8 cellular contexts compared by ENCODE assay signal in genomic region chr2:68157402-68158133, GRCh38. TPM values are rescaled to one million over a fixed set of nuclear protein-coding genes. Genes with fewer than 3 reads are reported as not detected.
A peak's percentile ranks its signal among the peaks of the same experiment; 100 is the strongest.
DNase-seq lines count a peak whose midpoint lies in the region; ATAC-seq, FAIRE-seq and TF ChIP-seq lines count a peak whose summit lies in the region.

Gene PNO1, plus strand, starts transcription at chr2:68157888. Its CDS starts 47 bp downstream, at chr2:68157935.

- intact Hi-C loops in kidney (cut with DNase I) = no loop called here

- H3K4me3 Mint-ChIP-seq in chondrocyte (ENCODE audit: unreplicated experiment) = peak within 1 kb of the TSS; percentile 97

- H3K36me3 ChIP-seq in kidney (ENCODE audit: control insufficient read depth in 1 of 2, insufficient read depth in 2 of 2, low read length in 2 of 2) = peaks cover 3 to 7% of the 10 kb centered on the region in 2 donors

- H3K27me3 Mint-ChIP-seq in chondrocyte (ENCODE audit: low read depth) = no peaks in the 10 kb centered on the region

- H3K9me3 Mint-ChIP-seq in chondrocyte (ENCODE audit: low read depth) = no peaks in the 10 kb centered on the region

- H3K4me1 Mint-ChIP-seq in chondrocyte (ENCODE audit: low read depth) = peaks cover 30% of the 10 kb centered on the region

- FAIRE-seq in kidney (lab: Jason Lieb, UNC) = peak; percentile 25

- peak within 1 kb of the TSS; percentile 100 for H3K27ac Mint-ChIP-seq in chondrocyte (ENCODE audit: unreplicated experiment)

- peak within 1 kb of the TSS; percentile 87 to 88 for H3K9ac ChIP-seq in kidney (ENCODE audit: low read length in 2 of 2)

- TF ChIP-seq CTCF in chondrocyte (IDR thresholded peaks at IDR 0.05) = peak; percentile 4
- TF ChIP-seq CTCF in kidney (IDR thresholded peaks at IDR 0.05; ENCODE audit: borderline replicate concordance, extremely low read depth, insufficient read depth) = no peak

- H3K27ac ChIP-seq in kidney (ENCODE audit: low read depth in 2 of 2, low read length in 2 of 2) = peak within 1 kb of the TSS; percentile 99 to 100

- TF ChIP-seq POLR2A in GM19193 (IDR thresholded peaks at IDR 0.05; ENCODE audit: extremely low read depth, insufficient read depth, insufficient read length) = peak; percentile 71

- ATAC-seq in HG03439 (IDR thresholded peaks at IDR 0.05; ENCODE audit: unreplicated experiment) = peak; percentile 89

- H3K36me3 Mint-ChIP-seq in chondrocyte (ENCODE audit: low read depth) = peaks cover 13% of the 10 kb centered on the region

- no peaks in the 10 kb centered on the region for H3K9me3 ChIP-seq in kidney (ENCODE audit: control insufficient read depth in 1 of 2, low read length in 2 of 2)

- H3K4me3 ChIP-seq in kidney (ENCODE audit: low read length in 2 of 2) = peak within 1 kb of the TSS; percentile 96 to 97

- H3K4me1 ChIP-seq in kidney (ENCODE audit: control insufficient read depth in 1 of 2, insufficient read depth in 1 of 2, low read depth in 1 of 2, low read length in 2 of 2) = peaks cover 2 to 4% of the 10 kb centered on the region in 2 donors

- DNase-seq in AML-193 (lab: John Stamatoyannopoulos, UW) (peak; percentile 91 to 93), NCI-H510A treated with DMSO at 0.1 percent for 48 hours (lab: John Stamatoyannopoulos, UW) (peak; percentile 99), chondrocyte (ENCODE audit: low spot score) (peak; percentile 96), kidney (peak; percentile 98)
- peak; percentile 93 to 95 for DNase-seq in activated CD4-positive, alpha-beta T cell treated with anti-CD3 and anti-CD28 coated beads for 24 hours (ENCODE audit: low read depth in 2 of 2)
- DNase-seq in stimulated activated CD4-positive, alpha-beta T cell treated with anti-CD3 and anti-CD28 coated beads, Interleukin-15, amount 100 ng/mL, for 24 hours = peak; percentile 98

RNA-seq across cellular contexts. Expression of gene PNO1, which starts in this region (rescaled TPM):
- total RNA-seq in chondrocyte = 11.5 to 20.7 TPM (median 12.0 TPM) in 3 replicates
- total RNA-seq in kidney = 13.4 TPM
- 11.3 TPM for polyA plus RNA-seq in kidney (ENCODE audit: insufficient read depth, low read depth, low replicate concordance)

Comparison
In these comparisons a context has a peak if more than half of its experiments do, and no peak if none do; other contexts are left out.
1. Peak in every context shown above with its lines: DNase-seq, ATAC-seq, H3K4me3 ChIP-seq and H3K27ac ChIP-seq.